ENCODE assay signal across 20 cellular contexts in the genomic region with DNA sequence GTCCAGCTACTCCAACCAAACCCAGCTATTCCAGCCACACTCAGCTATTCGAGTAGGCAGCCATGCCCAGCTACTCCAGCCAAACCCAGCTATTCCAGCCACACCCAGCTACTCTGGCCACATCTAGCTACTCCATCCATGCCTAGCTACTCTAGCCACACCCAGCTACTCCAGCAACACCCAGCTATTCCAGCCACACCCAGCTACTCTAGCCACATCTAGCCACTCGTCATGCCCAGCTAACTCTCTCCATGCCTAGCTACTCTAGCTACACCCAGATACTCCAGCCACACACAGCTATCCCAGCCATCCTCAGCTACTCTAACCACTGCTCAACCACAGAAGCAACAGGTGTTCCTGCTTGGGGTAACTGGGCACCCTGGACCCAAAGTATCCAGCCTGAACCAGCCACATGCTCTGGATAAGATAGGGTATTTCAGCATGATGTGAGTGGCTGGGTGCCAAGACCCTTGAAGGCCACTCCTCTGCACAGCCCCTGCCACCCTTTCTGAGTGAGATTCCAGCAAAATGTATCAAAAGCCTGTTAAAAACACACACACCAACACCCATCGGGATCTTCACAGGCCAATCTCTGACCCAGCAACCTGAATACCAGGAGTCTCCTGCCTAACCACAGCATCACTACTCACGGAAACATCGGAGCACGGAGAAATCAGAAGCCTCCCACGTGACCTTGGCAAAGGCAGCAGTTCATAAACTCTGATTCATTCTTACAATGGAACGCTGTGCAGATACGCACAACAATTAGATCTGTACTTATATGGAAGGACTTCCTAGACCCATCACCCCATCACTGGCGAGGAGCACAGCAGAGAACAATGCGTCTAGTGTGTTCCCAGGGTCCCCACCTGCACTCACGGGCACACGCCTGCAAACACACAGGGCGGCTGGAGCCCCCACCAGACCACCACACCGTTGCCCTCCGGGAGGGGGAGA. TPM values are rescaled to one million over a fixed set of nuclear protein-coding genes. Genes with fewer than 3 reads are reported as not detected.
DNase-seq lines count a peak whose midpoint lies in the region; ATAC-seq and TF ChIP-seq lines count a peak whose summit lies in the region.
"Had no signal": no experiment of that assay in that cellular context is flagged by ENCODE, and none has a peak within 500 bp of the region (broad histone marks: within the 10 kb centered on the region; RNA-seq: fewer than 3 reads in every experiment).

No MANE protein-coding gene starts in this region.

- intact Hi-C loops in naive thymus-derived CD4-positive, alpha-beta T cell (cut with micrococcal nuclease) = no loop called here

- TF ChIP-seq POLR2A in tibial nerve (IDR thresholded peaks at IDR 0.05) = no peak

- H3K4me3 ChIP-seq in fibroblast of pulmonary artery (replicated peaks; ENCODE audit: low read depth, low read length) = no peak overlapping the region
- no peak overlapping the region for H3K4me3 ChIP-seq in naive thymus-derived CD4-positive, alpha-beta T cell (ENCODE audit: low read length)
- H3K4me3 ChIP-seq in tibial nerve = no peak overlapping the region
- H3K4me3 ChIP-seq: A549 had no signal

- H3K36me3 Mint-ChIP-seq in activated naive CD8-positive, alpha-beta T cell = peaks cover 21% of the 10 kb centered on the region
- peaks cover 40% of the 10 kb centered on the region for H3K36me3 Mint-ChIP-seq in activated naive CD8-positive, alpha-beta T cell treated with anti-CD3 and anti-CD28 coated beads for 36 hours
- peaks cover 16 to 45% (median 26%) of the 10 kb centered on the region in 5 donors for H3K36me3 Mint-ChIP-seq in naive thymus-derived CD4-positive, alpha-beta T cell

- peaks cover 0 to 35% (median 5%) of the 10 kb centered on the region in 3 experiments for H3K36me3 ChIP-seq in naive thymus-derived CD4-positive, alpha-beta T cell (ENCODE audit: control insufficient read depth in 2 of 3, insufficient read depth in 3 of 3, low read length in 3 of 3)
- H3K36me3 ChIP-seq in tibial nerve = peaks cover 0 to 15% (median 0%) of the 10 kb centered on the region in 3 donors
- H3K36me3 ChIP-seq: neutrophil had no signal

- TF ChIP-seq CTCF in fibroblast of pulmonary artery (IDR thresholded peaks at IDR 0.05; ENCODE audit: low read length, missing control alignments) (no peak), tibial nerve (IDR thresholded peaks at IDR 0.05) (no peak)

- H3K9me3 Mint-ChIP-seq in activated naive CD8-positive, alpha-beta T cell (ENCODE audit: low read depth) = no peaks in the 10 kb centered on the region
- H3K9me3 Mint-ChIP-seq in activated naive CD8-positive, alpha-beta T cell treated with anti-CD3 and anti-CD28 coated beads for 36 hours = peaks cover 12% of the 10 kb centered on the region
- peaks cover 0 to 15% (median 0%) of the 10 kb centered on the region in 11 donors for H3K9me3 Mint-ChIP-seq in naive thymus-derived CD4-positive, alpha-beta T cell
- H3K9me3 Mint-ChIP-seq: memory B cell had no signal

- no peaks in the 10 kb centered on the region for H3K9me3 ChIP-seq in naive thymus-derived CD4-positive, alpha-beta T cell (ENCODE audit: control insufficient read depth in 2 of 3, low read length in 3 of 3)
- no peaks in the 10 kb centered on the region for H3K9me3 ChIP-seq in tibial nerve
- H3K9me3 ChIP-seq: A549, neutrophil had no signal

- DNase-seq in activated naive CD8-positive, alpha-beta T cell treated with anti-CD3 and anti-CD28 coated beads for 36 hours = no peak
- DNase-seq in fibroblast of pulmonary artery (ENCODE audit: low read depth) = peak; percentile 64
- DNase-seq in naive thymus-derived CD4-positive, alpha-beta T cell = no peak
- DNase-seq in tibial nerve (ENCODE audit: low spot score in 2 of 2) = no peak
- DNase-seq in NCI-H2029 treated with DMSO at 0.1 percent for 48 hours (lab: John Stamatoyannopoulos, UW) = no peak
- no peak for DNase-seq in AG08396 (ENCODE audit: low spot score)
- DNase-seq: activated B cell treated with CpG ODN at 0.5 μM for 24 hours; activated gamma-delta T cell treated with Interleukin-2 at 50 U/mL for 16 hours; effector memory CD4-positive, alpha-beta T cell; foreskin keratinocyte; Kasumi-1; NCI-H187; NCI-H69; stimulated activated CD4-positive, alpha-beta T cell treated with anti-CD3 and anti-CD28 coated beads, Interleukin-12 subunit alpha, Interleukin-12 subunit beta, amount 100 ng/mL, for 4 hours had no signal

- no peak for ATAC-seq in naive thymus-derived CD4-positive, alpha-beta T cell
- no peak for ATAC-seq in HG03196 (IDR thresholded peaks at IDR 0.05; ENCODE audit: unreplicated experiment)
- ATAC-seq: A549, foreskin keratinocyte had no signal

- TF ChIP-seq EP300 in tibial nerve (IDR thresholded peaks at IDR 0.05) = peak; percentile 20 to 27

- H3K27ac ChIP-seq in naive thymus-derived CD4-positive, alpha-beta T cell (ENCODE audit: low read depth, low read length) = no peak overlapping the region
- no peak overlapping the region for H3K27ac ChIP-seq in tibial nerve
- H3K27ac ChIP-seq: A549, foreskin keratinocyte, HL-60, neutrophil had no signal

- CTCF ChIA-PET in naive thymus-derived CD4-positive, alpha-beta T cell (lab: Charles Lee) = interaction anchor here (0.7 kb wide), 2 partner anchors 9 to 258 kb away, joined by 3 read pairs; no protein-coding TSS in a partner anchor

- no peaks in the 10 kb centered on the region for H3K27me3 Mint-ChIP-seq in activated naive CD8-positive, alpha-beta T cell
- no peaks in the 10 kb centered on the region for H3K27me3 Mint-ChIP-seq in activated naive CD8-positive, alpha-beta T cell treated with anti-CD3 and anti-CD28 coated beads for 36 hours
- no peaks in the 10 kb centered on the region for H3K27me3 Mint-ChIP-seq in naive thymus-derived CD4-positive, alpha-beta T cell
- H3K27me3 Mint-ChIP-seq: activated B cell treated with CpG ODN at 0.5 μM for 24 hours, memory B cell had no signal

- POLR2A ChIA-PET in naive thymus-derived CD4-positive, alpha-beta T cell (lab: Charles Lee) = no interaction called here

- H3K27me3 ChIP-seq in naive thymus-derived CD4-positive, alpha-beta T cell (ENCODE audit: control insufficient read depth in 2 of 2, insufficient read depth in 2 of 2, low read length in 2 of 2) = no peaks in the 10 kb centered on the region
- H3K27me3 ChIP-seq in tibial nerve = no peaks in the 10 kb centered on the region
- H3K27me3 ChIP-seq: foreskin keratinocyte, neutrophil had no signal

- H3K4me1 Mint-ChIP-seq in activated naive CD8-positive, alpha-beta T cell (ENCODE audit: low read depth) = no peaks in the 10 kb centered on the region
- no peaks in the 10 kb centered on the region for H3K4me1 Mint-ChIP-seq in activated naive CD8-positive, alpha-beta T cell treated with anti-CD3 and anti-CD28 coated beads for 36 hours
- H3K4me1 Mint-ChIP-seq in naive thymus-derived CD4-positive, alpha-beta T cell = peaks cover 0 to 8% (median 0%) of the 10 kb centered on the region in 7 donors
- H3K4me1 Mint-ChIP-seq: activated B cell treated with CpG ODN at 0.5 μM for 24 hours, memory B cell had no signal

- H3K27ac Mint-ChIP-seq in activated naive CD8-positive, alpha-beta T cell = peak overlapping the region; percentile 41
- no peak overlapping the region for H3K27ac Mint-ChIP-seq in activated naive CD8-positive, alpha-beta T cell treated with anti-CD3 and anti-CD28 coated beads for 36 hours
- H3K27ac Mint-ChIP-seq in naive thymus-derived CD4-positive, alpha-beta T cell = peak overlapping the region in 7 of 9 donors; percentile 19 to 77 (median 39)
- H3K27ac Mint-ChIP-seq: activated B cell treated with CpG ODN at 0.5 μM for 24 hours, memory B cell had no signal

- no peak overlapping the region for H3K4me3 Mint-ChIP-seq in activated naive CD8-positive, alpha-beta T cell
- no peak overlapping the region for H3K4me3 Mint-ChIP-seq in activated naive CD8-positive, alpha-beta T cell treated with anti-CD3 and anti-CD28 coated beads for 36 hours
- no peak overlapping the region for H3K4me3 Mint-ChIP-seq in naive thymus-derived CD4-positive, alpha-beta T cell
- H3K4me3 Mint-ChIP-seq: activated B cell treated with CpG ODN at 0.5 μM for 24 hours, memory B cell had no signal

- H3K4me1 ChIP-seq in naive thymus-derived CD4-positive, alpha-beta T cell (ENCODE audit: control insufficient read depth in 2 of 2, insufficient read depth in 2 of 2, low read length in 2 of 2) = no peaks in the 10 kb centered on the region
- H3K4me1 ChIP-seq in tibial nerve = peaks cover 0 to 4% (median 0%) of the 10 kb centered on the region in 4 donors
- H3K4me1 ChIP-seq: A549, foreskin keratinocyte had no signal

- 46 to 54% methylated on average over 16 of the region's 16 CpGs for WGBS in tibial nerve, 2 donors

RNA-seq across cellular contexts. Expression of a gene that starts 51.8 kb away (rescaled TPM):
- 10 to 100 TPM; 46.8 to 48.5 TPM for total RNA-seq in activated naive CD8-positive, alpha-beta T cell treated with anti-CD3 and anti-CD28 coated beads for 36 hours
- total RNA-seq in naive thymus-derived CD4-positive, alpha-beta T cell = 10 to 100 TPM; 12.5 to 25.7 (median 14.6) TPM
- polyA plus RNA-seq in naive thymus-derived CD4-positive, alpha-beta T cell = 1 to 10 TPM; 4.0 to 5.8 TPM
- 10 to 100 TPM; 26.0 to 56.7 (median 41.6) TPM for total RNA-seq in tibial nerve

RNA-seq across cellular contexts. Expression of a gene that starts 52.3 kb away (rescaled TPM):
- total RNA-seq in activated naive CD8-positive, alpha-beta T cell treated with anti-CD3 and anti-CD28 coated beads for 36 hours = 10 to 100 TPM; 38.1 to 40.2 TPM
- 10 to 100 TPM; 18.1 to 51.4 (median 33.1) TPM for total RNA-seq in naive thymus-derived CD4-positive, alpha-beta T cell
- 10 to 100 TPM; 16.1 to 21.2 TPM for polyA plus RNA-seq in naive thymus-derived CD4-positive, alpha-beta T cell
- total RNA-seq in tibial nerve = 10 to 100 TPM in 1 of 4 donors, 1 to 10 TPM in 3; 2.7 to 12.3 (median 4.8) TPM
